Comparison of ENCODE assay signal across 23 cellular contexts in the genomic region with DNA sequence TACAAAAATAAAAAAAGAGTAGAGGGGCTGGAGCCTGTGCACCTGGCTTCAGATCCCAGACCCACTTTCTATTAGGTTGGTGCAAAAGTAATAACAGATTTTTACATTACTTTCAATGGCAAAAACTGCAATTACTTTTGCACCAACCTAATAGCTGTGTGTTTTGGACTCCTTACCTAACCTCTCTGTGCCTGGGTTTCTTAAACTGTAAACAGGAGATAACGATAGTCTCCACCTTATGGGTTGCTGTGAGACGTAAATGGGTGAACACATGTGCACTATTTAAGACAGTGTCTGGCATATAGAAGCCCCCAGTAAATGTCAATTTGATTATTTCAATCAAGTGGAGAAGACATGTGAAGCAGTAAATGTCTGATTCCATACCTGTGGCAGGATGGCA.
A peak's percentile ranks its signal among the peaks of the same experiment; 100 is the strongest.
DNase-seq lines count a peak whose midpoint lies in the region; ATAC-seq, FAIRE-seq and TF ChIP-seq lines count a peak whose summit lies in the region.
"Had no signal": no experiment of that assay in that cellular context is flagged by ENCODE, and none has a peak within 500 bp of the region (broad histone marks: within the 10 kb centered on the region; RNA-seq: fewer than 3 reads in every experiment).

No MANE protein-coding gene starts in this region.

- H3K27me3 ChIP-seq in GM23338 (ENCODE audit: insufficient read depth), result no peaks in the 10 kb centered on the region
- H3K27me3 ChIP-seq in K562 (ENCODE audit: control insufficient read depth in 2 of 2, insufficient read depth in 2 of 2, low read length in 2 of 2), result peaks cover 0 to 29% of the 10 kb centered on the region in 2 experiments; a peak in 3 of 5 replicates
- H3K27me3 ChIP-seq in SJCRH30, result peaks cover 49% of the 10 kb centered on the region
- H3K27me3 ChIP-seq: BLaER1 treated with 17β-estradiol and CSF1 and Interleukin-3, amounts not matched to agents 10 nM and 100 nM had no signal

- H3K79me2 ChIP-seq in GM23338 (replicated peaks; ENCODE audit: insufficient read depth) (no peaks in the 10 kb centered on the region), K562 (ENCODE audit: control insufficient read depth, insufficient read depth, low read length) (no peaks in the 10 kb centered on the region)

- H3K4me2 ChIP-seq in A549 (no peak overlapping the region), GM23338 (no peak overlapping the region), K562 (ENCODE audit: insufficient read depth, low read length) (no peak overlapping the region)
- H3K4me2 ChIP-seq: BLaER1 treated with 17β-estradiol and CSF1 and Interleukin-3, amounts not matched to agents 10 nM and 100 nM had no signal

- H3K9me3 Mint-ChIP-seq in GM23338, result no peaks in the 10 kb centered on the region
- H3K9me3 Mint-ChIP-seq: CD8-positive, alpha-beta T cell had no signal

- no peaks in the 10 kb centered on the region for H3F3A ChIP-seq in GM23338 (replicated peaks; ENCODE audit: low read depth)

- H3K9me1 ChIP-seq in K562 (ENCODE audit: control insufficient read depth, insufficient read depth, low read length), result no peaks in the 10 kb centered on the region

- H3K9me3 ChIP-seq in A549 (no peaks in the 10 kb centered on the region), K562 (replicated peaks; ENCODE audit: control insufficient read depth, insufficient read depth, low read depth, low read length) (no peaks in the 10 kb centered on the region), SJCRH30 (replicated peaks) (no peaks in the 10 kb centered on the region)
- H3K9me3 ChIP-seq: Caco-2 had no signal

- no peaks in the 10 kb centered on the region for H3K36me3 ChIP-seq in GM23338 (ENCODE audit: insufficient read depth)
- H3K36me3 ChIP-seq in K562 (ENCODE audit: control insufficient read depth, insufficient read depth, low read length), result no peaks in the 10 kb centered on the region
- no peaks in the 10 kb centered on the region for H3K36me3 ChIP-seq in SJCRH30
- H3K36me3 ChIP-seq: BLaER1 treated with 17β-estradiol and CSF1 and Interleukin-3, amounts not matched to agents 10 nM and 100 nM had no signal

- no peak for TF ChIP-seq EP300 in A549 (IDR thresholded peaks at IDR 0.05)
- no peak for TF ChIP-seq EP300 in K562 (IDR thresholded peaks at IDR 0.05; ENCODE audit: low read length)

- CTCF ChIA-PET in A549 (lab: Yijun Ruan, JAX), result no interaction called here
- CTCF ChIA-PET in K562 (lab: Yijun Ruan, JAX; ENCODE audit: low intra/inter-chr PET ratio), result no interaction called here

- H3K4me1 ChIP-seq in A549 (no peaks in the 10 kb centered on the region), GM23338 (ENCODE audit: insufficient read depth) (peaks cover 20% of the 10 kb centered on the region), K562 (replicated peaks in 1 of 2; ENCODE audit: control insufficient read depth in 2 of 2, insufficient read depth in 2 of 2, low read length in 2 of 2) (no peaks in the 10 kb centered on the region), SJCRH30 (no peaks in the 10 kb centered on the region)
- H3K4me1 ChIP-seq: Caco-2 had no signal

- DNase-seq in A549 (ENCODE audit: low read depth in 1 of 2, low spot score in 1 of 2), result no peak
- DNase-seq in GM23338 (ENCODE audit: low spot score), result no peak
- DNase-seq in K562 (ENCODE audit: extremely low read depth in 1 of 4, low spot score in 3 of 4), result no peak
- DNase-seq in SJCRH30, result no peak
- DNase-seq in iPS-NIHi7 (ENCODE audit: extremely low spot score), result no peak
- DNase-seq: 8988T; AML-193; Caco-2; Calu3; CD4-positive, alpha-beta T cell; CD8-positive, alpha-beta T cell; DMS79 treated with DMSO at 0.1 percent for 48 hours; GF-D8 had no signal

- H4K20me1 ChIP-seq in GM23338 (replicated peaks; ENCODE audit: insufficient read depth) (no peaks in the 10 kb centered on the region), K562 (replicated peaks; ENCODE audit: control insufficient read depth, insufficient read depth, low read length) (no peaks in the 10 kb centered on the region)
- H4K20me1 ChIP-seq: BLaER1 treated with 17β-estradiol and CSF1 and Interleukin-3, amounts not matched to agents 10 nM and 100 nM had no signal

- 0 out of 3 replicates have a peak, but pooled peaks cover 2% of the 10 kb centered on the region for H3K36me3 Mint-ChIP-seq in GM23338 (ENCODE audit: low read depth)
- H3K36me3 Mint-ChIP-seq: CD8-positive, alpha-beta T cell had no signal

- peaks cover 1% of the 10 kb centered on the region for H3K27me3 Mint-ChIP-seq in GM23338 (ENCODE audit: insufficient read depth, low read depth, poor library complexity)
- H3K27me3 Mint-ChIP-seq: B cell had no signal

- 92% methylated on average over 2 of the region's 2 CpGs for WGBS in A549 (ENCODE audit: missing lambda C conversion rate)
- 0% methylated on average over 2 of the region's 2 CpGs for WGBS in K562 (ENCODE audit: insufficient coverage, low coverage, missing lambda C conversion rate)

- H3K27ac ChIP-seq in A549 (no peak overlapping the region), GM23338 (ENCODE audit: low read depth) (no peak overlapping the region), K562 (ENCODE audit: extremely low read depth, low read depth, low read length) (no peak overlapping the region), SJCRH30 (no peak overlapping the region)
- H3K27ac ChIP-seq: BLaER1 treated with 17β-estradiol and CSF1 and Interleukin-3, amounts not matched to agents 10 nM and 100 nM; C4-2B had no signal

- in situ Hi-C loops in K562 (cut with MboI), result no loop called here

- TF ChIP-seq POLR2A in A549 (IDR thresholded peaks at IDR 0.05; ENCODE audit: low read length) (no peak), K562 (conservative IDR thresholded peaks at IDR 0.05) (no peak)

- intact Hi-C loops in K562 (cut with micrococcal nuclease), result no loop called here

- no peak overlapping the region for H3K4me3 Mint-ChIP-seq in GM23338
- H3K4me3 Mint-ChIP-seq: B cell; CD4-positive, alpha-beta T cell; CD8-positive, alpha-beta T cell had no signal

- peaks cover 21% of the 10 kb centered on the region for H3K4me1 Mint-ChIP-seq in GM23338

- BruUV-seq in K562 (replicated peaks; lab: Mats Ljungman, UMichigan), result no TSS peak

- POLR2A ChIA-PET in A549 (lab: Yijun Ruan, JAX) (no interaction called here), K562 (lab: Yijun Ruan, JAX) (no interaction called here)

- no peaks in the 10 kb centered on the region for H3K9me2 ChIP-seq in GM23338 (ENCODE audit: insufficient read depth)

- no peak for ATAC-seq in A549
- no peak for ATAC-seq in GM23338
- ATAC-seq in K562, result no peak
- no peak for ATAC-seq in HG03354 (IDR thresholded peaks at IDR 0.05; ENCODE audit: poor library complexity, severe bottlenecking, unreplicated experiment)
- ATAC-seq: CD8-positive, alpha-beta T cell; GM12878 had no signal

- no peak overlapping the region for H3K4me3 ChIP-seq in A549
- no peak overlapping the region for H3K4me3 ChIP-seq in GM23338
- H3K4me3 ChIP-seq in K562, result no peak overlapping the region
- H3K4me3 ChIP-seq in SJCRH30, result no peak overlapping the region
- H3K4me3 ChIP-seq: BLaER1 treated with 17β-estradiol and CSF1 and Interleukin-3, amounts not matched to agents 10 nM and 100 nM; GM12878 had no signal

- H3K9ac ChIP-seq in K562 (ENCODE audit: insufficient read depth in 1 of 2, low read depth in 2 of 2, low read length in 2 of 2), result no peak overlapping the region
- H3K9ac ChIP-seq: BLaER1 treated with 17β-estradiol and CSF1 and Interleukin-3, amounts not matched to agents 10 nM and 100 nM had no signal

- FAIRE-seq in A549 (lab: Jason Lieb, UNC), result no peak
- no peak for FAIRE-seq in K562 (lab: Jason Lieb, UNC)
- FAIRE-seq: A204.1, D721Med, G401.6, GM12878, GM12892, GM18507 had no signal

- no peak overlapping the region for H3K27ac Mint-ChIP-seq in GM23338
- H3K27ac Mint-ChIP-seq: B cell; CD4-positive, alpha-beta T cell; CD8-positive, alpha-beta T cell had no signal

- peak overlapping the region; percentile 23; the same call in 1 of the 2 replicates for H2AFZ ChIP-seq in GM23338
- H2AFZ ChIP-seq in K562 (ENCODE audit: low read depth, low read length), result no peak overlapping the region

- TF ChIP-seq RAD21 in A549 (conservative IDR thresholded peaks at IDR 0.05 in 1 of 2, IDR thresholded peaks at IDR 0.05 in 1 of 2) (no peak), K562 (CRISPR knock-in tag; conservative IDR thresholded peaks at IDR 0.05 in 1 of 2, IDR thresholded peaks at IDR 0.05 in 1 of 2) (no peak)

- TF ChIP-seq CTCF in A549 (IDR thresholded peaks at IDR 0.05) (no peak), GM23338 (conservative IDR thresholded peaks at IDR 0.05; ENCODE audit: low read depth in 2 of 2) (no peak), K562 (IDR thresholded peaks at IDR 0.05 in 2 of 3, conservative IDR thresholded peaks at IDR 0.05 in 1 of 3; ENCODE audit: insufficient read depth in 2 of 3, low read depth in 1 of 3, low read length in 3 of 3) (no peak)

TF ChIP-seq in A549, 52 proteins besides CTCF, POLR2A, EP300 and RAD21:
- TF ChIP-seq ZFP36 (IDR thresholded peaks at IDR 0.05; ENCODE audit: borderline replicate concordance, partially characterized antibody) (peak; percentile 72), CHD4 (IDR thresholded peaks at IDR 0.05; ENCODE audit: borderline replicate concordance) (no peak)

TF ChIP-seq in GM23338, 12 proteins besides CTCF, POLR2A, EP300 and RAD21 (continues in another document):
- no peak for TF ChIP-seq JUNB (IDR thresholded peaks at IDR 0.05; ENCODE audit: unreplicated experiment)
- TF ChIP-seq, protein P1, sequence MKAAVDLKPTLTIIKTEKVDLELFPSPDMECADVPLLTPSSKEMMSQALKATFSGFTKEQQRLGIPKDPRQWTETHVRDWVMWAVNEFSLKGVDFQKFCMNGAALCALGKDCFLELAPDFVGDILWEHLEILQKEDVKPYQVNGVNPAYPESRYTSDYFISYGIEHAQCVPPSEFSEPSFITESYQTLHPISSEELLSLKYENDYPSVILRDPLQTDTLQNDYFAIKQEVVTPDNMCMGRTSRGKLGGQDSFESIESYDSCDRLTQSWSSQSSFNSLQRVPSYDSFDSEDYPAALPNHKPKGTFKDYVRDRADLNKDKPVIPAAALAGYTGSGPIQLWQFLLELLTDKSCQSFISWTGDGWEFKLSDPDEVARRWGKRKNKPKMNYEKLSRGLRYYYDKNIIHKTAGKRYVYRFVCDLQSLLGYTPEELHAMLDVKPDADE (IDR thresholded peaks at IDR 0.05), result no peak
- no peak for TF ChIP-seq ZNF331 (CRISPR knock-in tag; IDR thresholded peaks at IDR 0.05; ENCODE audit: low read depth)

TF ChIP-seq in K562, 482 proteins besides CTCF, POLR2A, EP300 and RAD21:
- no peak for TF ChIP-seq SETDB1 (IDR thresholded peaks at IDR 0.05; ENCODE audit: low read length)
- peak; percentile 83 for TF ChIP-seq ZFP36 (IDR thresholded peaks at IDR 0.05; ENCODE audit: low read depth, low read length, partially characterized antibody)
- TF ChIP-seq RBM25 (IDR thresholded peaks at IDR 0.05; ENCODE audit: low read depth, low read length, severe bottlenecking), result peak; percentile 74

Comparison
In these comparisons a context has a peak if more than half of its experiments do, and no peak if none do; other contexts are left out.
1. Of the 35 proteins assayed by ChIP-seq in both K562 and A549: peak only in K562: none; only in A549: none; in both: ZFP36; in neither: 34.